1 cellular context compared by ENCODE assay signal in genomic region chr11:14148653-14149273, GRCh38.
TF ChIP-seq lines count a peak whose summit lies in the region.

No MANE protein-coding gene starts in this region.

TF ChIP-seq in GM12878, 131 proteins besides CTCF, POLR2A, EP300 and RAD21 (continued from another document):
- TF ChIP-seq, protein P1, sequence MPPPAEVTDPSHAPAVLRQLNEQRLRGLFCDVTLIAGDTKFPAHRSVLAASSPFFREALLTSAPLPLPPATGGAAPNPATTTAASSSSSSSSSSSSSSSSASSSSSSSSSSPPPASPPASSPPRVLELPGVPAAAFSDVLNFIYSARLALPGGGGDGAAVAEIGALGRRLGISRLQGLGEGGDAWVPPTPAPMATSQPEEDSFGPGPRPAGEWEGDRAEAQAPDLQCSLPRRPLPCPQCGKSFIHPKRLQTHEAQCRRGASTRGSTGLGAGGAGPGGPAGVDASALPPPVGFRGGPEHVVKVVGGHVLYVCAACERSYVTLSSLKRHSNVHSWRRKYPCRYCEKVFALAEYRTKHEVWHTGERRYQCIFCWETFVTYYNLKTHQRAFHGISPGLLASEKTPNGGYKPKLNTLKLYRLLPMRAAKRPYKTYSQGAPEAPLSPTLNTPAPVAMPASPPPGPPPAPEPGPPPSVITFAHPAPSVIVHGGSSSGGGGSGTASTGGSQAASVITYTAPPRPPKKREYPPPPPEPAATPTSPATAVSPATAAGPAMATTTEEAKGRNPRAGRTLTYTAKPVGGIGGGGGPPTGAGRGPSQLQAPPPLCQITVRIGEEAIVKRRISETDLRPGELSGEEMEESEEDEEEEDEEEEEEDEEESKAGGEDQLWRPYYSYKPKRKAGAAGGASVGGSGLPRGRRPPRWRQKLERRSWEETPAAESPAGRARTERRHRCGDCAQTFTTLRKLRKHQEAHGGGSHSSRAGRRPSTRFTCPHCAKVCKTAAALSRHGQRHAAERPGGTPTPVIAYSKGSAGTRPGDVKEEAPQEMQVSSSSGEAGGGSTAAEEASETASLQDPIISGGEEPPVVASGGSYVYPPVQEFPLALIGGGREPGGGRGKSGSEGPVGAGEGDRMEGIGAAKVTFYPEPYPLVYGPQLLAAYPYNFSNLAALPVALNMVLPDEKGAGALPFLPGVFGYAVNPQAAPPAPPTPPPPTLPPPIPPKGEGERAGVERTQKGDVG (CRISPR knock-in tag; IDR thresholded peaks at IDR 0.05) = no peak
- no peak for TF ChIP-seq NFXL1 (IDR thresholded peaks at IDR 0.05; ENCODE audit: borderline replicate concordance)
- TF ChIP-seq POLR2AphosphoS5 (IDR thresholded peaks at IDR 0.05; ENCODE audit: low read length) = no peak
- TF ChIP-seq HDAC6 (IDR thresholded peaks at IDR 0.05; ENCODE audit: unreplicated experiment) = no peak
